ENCODE assay signal across 9 cellular contexts in the genomic region with DNA sequence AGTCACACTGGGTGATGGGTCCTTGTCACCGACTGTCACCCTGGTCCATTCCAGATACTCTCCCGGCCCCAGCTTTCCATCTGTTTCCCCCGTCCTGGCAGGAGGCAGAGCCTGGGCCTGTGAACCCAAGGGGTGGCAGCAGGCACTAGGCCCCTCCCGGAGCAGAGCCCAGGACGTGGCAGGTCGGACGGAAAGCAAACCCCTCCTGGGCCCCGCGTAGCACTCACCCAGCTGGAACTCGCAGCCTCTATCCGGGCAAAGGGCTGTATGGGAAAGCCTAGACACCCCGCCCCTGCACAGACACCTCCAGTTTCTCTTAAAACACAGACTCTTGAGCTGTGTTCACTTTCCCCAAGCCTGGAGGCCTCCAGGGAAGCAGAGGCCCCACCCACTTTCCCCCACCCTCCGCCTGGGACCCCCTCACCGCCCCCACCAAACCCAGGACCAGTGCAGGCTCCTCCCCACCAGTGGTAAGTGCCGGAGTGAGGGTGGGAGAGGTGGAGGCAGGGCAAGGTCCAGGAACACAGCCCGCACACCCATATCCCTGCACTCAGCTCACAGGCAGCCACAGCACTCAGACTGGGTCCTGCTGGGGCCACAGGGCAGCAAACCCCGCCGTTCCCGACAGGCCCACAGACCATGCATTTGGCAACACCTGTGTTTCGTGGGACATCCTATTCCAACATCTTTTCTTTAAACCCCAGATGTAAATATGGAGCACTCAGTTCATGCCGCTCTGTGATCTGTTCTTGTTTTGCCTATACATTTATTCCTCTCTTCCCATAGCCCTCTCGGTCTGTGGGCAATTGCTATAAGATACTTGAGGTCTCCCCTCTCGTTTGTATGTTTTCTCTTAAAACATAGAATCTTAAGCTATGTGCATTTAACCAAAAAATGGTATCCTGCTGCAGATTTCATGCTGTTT.
A peak's percentile ranks its signal among the peaks of the same experiment; 100 is the strongest.
DNase-seq lines count a peak whose midpoint lies in the region; ATAC-seq and TF ChIP-seq lines count a peak whose summit lies in the region.
"Had no signal": no experiment of that assay in that cellular context is flagged by ENCODE, and none has a peak within 500 bp of the region (broad histone marks: within the 10 kb centered on the region; RNA-seq: fewer than 3 reads in every experiment).

No MANE protein-coding gene starts in this region.

- peak overlapping the region; percentile 18 to 64; a peak in 3 of 4 replicates for H3K4me3 ChIP-seq in DND-41 (ENCODE audit: low read depth in 1 of 2, low read length in 2 of 2)
- peak overlapping the region; percentile 50 to 65 for H3K4me3 ChIP-seq in duodenal mucosa (ENCODE audit: low read depth in 1 of 2, low read length in 2 of 2)
- no peak overlapping the region for H3K4me3 ChIP-seq in skin epidermis

- H3K27ac Mint-ChIP-seq in T-helper 17 cell: peak overlapping the region; percentile 95

- no peak for TF ChIP-seq POLR2A in GM18505 (IDR thresholded peaks at IDR 0.05; ENCODE audit: borderline replicate concordance, extremely low read depth, insufficient read depth, insufficient read length)

- H3K27me3 ChIP-seq in DND-41 (ENCODE audit: insufficient read depth, low read length, poor library complexity) (no peaks in the 10 kb centered on the region), duodenal mucosa (ENCODE audit: control insufficient read depth in 1 of 2, insufficient read depth in 2 of 2, low read length in 2 of 2) (no peaks in the 10 kb centered on the region)

- H3K9me3 ChIP-seq in DND-41 (ENCODE audit: insufficient read depth, low read length, severe bottlenecking): peaks cover 25% of the 10 kb centered on the region
- peaks cover 8% of the 10 kb centered on the region for H3K9me3 ChIP-seq in T-helper 17 cell (ENCODE audit: control insufficient read depth, low read length, poor library complexity, severe bottlenecking)
- peaks cover 14 to 16% of the 10 kb centered on the region in 2 donors for H3K9me3 ChIP-seq in duodenal mucosa (ENCODE audit: control insufficient read depth in 1 of 2, low read length in 2 of 2)

- H3K9ac ChIP-seq in DND-41 (ENCODE audit: low read depth, low read length) (peak overlapping the region; percentile 67), duodenal mucosa (ENCODE audit: low read depth in 1 of 2, low read length in 2 of 2) (peak overlapping the region; percentile 47 to 65)

- no peak for TF ChIP-seq CTCF in DND-41 (IDR thresholded peaks at IDR 0.05; ENCODE audit: borderline replicate concordance, extremely low read depth, low read length, poor library complexity, severe bottlenecking)

- peak; percentile 67 for ATAC-seq in DND-41 (ENCODE audit: insufficient read depth, low read depth)
- peak; percentile 31 for ATAC-seq in T-helper 17 cell
- ATAC-seq in GM18505 (IDR thresholded peaks at IDR 0.05; ENCODE audit: unreplicated experiment): no peak

- H3K4me1 ChIP-seq in DND-41 (ENCODE audit: insufficient read depth, low read length): peaks cover 70% of the 10 kb centered on the region
- peaks cover 22 to 23% of the 10 kb centered on the region in 2 donors for H3K4me1 ChIP-seq in duodenal mucosa (ENCODE audit: control insufficient read depth in 1 of 2, insufficient read depth in 2 of 2, low read length in 2 of 2)

- H3K36me3 Mint-ChIP-seq in T-helper 17 cell (ENCODE audit: low read depth): no peaks in the 10 kb centered on the region

- H2AFZ ChIP-seq in DND-41 (ENCODE audit: low read depth, low read length): peak overlapping the region; percentile 58

- H3K27ac ChIP-seq in DND-41 (ENCODE audit: low read length) (peak overlapping the region; percentile 96), duodenal mucosa (ENCODE audit: low read depth, low read length) (peak overlapping the region; percentile 67), skin epidermis (peak overlapping the region in 18 of 21 experiments; percentile 1 to 93 (median 61))

- H3K4me1 Mint-ChIP-seq in T-helper 17 cell: peaks cover 24% of the 10 kb centered on the region

- peak overlapping the region; percentile 82 for H3K4me3 Mint-ChIP-seq in T-helper 17 cell

- no peaks in the 10 kb centered on the region for H3K27me3 Mint-ChIP-seq in T-helper 17 cell

- peak overlapping the region; percentile 69 for H3K4me2 ChIP-seq in DND-41 (ENCODE audit: insufficient read depth, low read length)

- H3K36me3 ChIP-seq in DND-41 (ENCODE audit: insufficient read depth, low read length) (peaks cover 25% of the 10 kb centered on the region), duodenal mucosa (ENCODE audit: control insufficient read depth in 1 of 2, insufficient read depth in 2 of 2, low read length in 2 of 2) (no peaks in the 10 kb centered on the region)

- peaks cover 47% of the 10 kb centered on the region for H3K79me2 ChIP-seq in DND-41 (ENCODE audit: insufficient read depth, low read length)

- DNase-seq in DND-41 (peak; percentile 81), T-helper 17 cell (peak in 1 of 3 donors; percentile 6), HuH-7.5 (ENCODE audit: low spot score) (no peak), GM19238 (ENCODE audit: insufficient read length, low spot score) (no peak), SW 1271 (lab: John Stamatoyannopoulos, UW) (no peak)
- DNase-seq: DMS 273 treated with DMSO at 0.1 percent for 48 hours had no signal

- no peaks in the 10 kb centered on the region for H4K20me1 ChIP-seq in DND-41 (ENCODE audit: insufficient read depth, low read length)

Comparison
In these comparisons a context has a peak if more than half of its experiments do, and no peak if none do; other contexts are left out.
1. H3K4me3 ChIP-seq: peak in DND-41 (2 of 2) and duodenal mucosa (2 of 2); none in skin epidermis (0 of 7).
2. Peak in every context shown above with its lines, with median percentiles within 50 percentile points of each other: H3K27ac ChIP-seq.